In the genomic region with DNA sequence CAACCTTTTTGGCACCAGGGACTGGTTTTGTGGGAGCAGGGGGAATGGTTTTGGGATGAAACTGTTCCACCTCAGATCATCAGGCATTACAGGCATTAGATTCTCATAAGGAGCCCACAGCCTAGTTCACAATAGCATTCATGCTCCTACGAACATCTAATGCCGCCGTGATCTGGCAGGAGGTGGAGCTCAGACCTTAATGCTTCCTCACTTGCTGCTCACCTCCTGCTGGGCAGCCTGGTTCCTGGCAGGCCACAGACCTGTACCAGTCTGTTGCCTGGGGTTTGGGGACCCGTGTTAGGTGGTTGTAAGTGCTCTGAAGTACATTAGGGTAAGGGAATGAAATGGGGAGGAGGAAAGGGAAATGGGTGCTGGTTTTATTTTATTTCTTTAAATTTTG, we compare ENCODE assay signal across 1 cellular context.
TF ChIP-seq lines count a peak whose summit lies in the region.

No MANE protein-coding gene starts in this region.

TF ChIP-seq in HCT116, 20 proteins besides CTCF, POLR2A, EP300 and RAD21 (continued from another document):
- TF ChIP-seq CBX3 (IDR thresholded peaks at IDR 0.05; ENCODE audit: low read depth): no peak
- TF ChIP-seq YY1 (IDR thresholded peaks at IDR 0.05; ENCODE audit: extremely low read depth, insufficient replicate concordance, low read depth, low read length): no peak
- no peak for TF ChIP-seq CEBPB (IDR thresholded peaks at IDR 0.05; ENCODE audit: low read depth)
- TF ChIP-seq TCF7L2 (IDR thresholded peaks at IDR 0.05; ENCODE audit: borderline replicate concordance, extremely low read depth, insufficient read depth, insufficient read length): no peak
- TF ChIP-seq ZNF274 (IDR thresholded peaks at IDR 0.05; ENCODE audit: low read depth, low read length): no peak
- no peak for TF ChIP-seq SP1 (IDR thresholded peaks at IDR 0.05; ENCODE audit: low read depth)
- TF ChIP-seq ZBTB33 (IDR thresholded peaks at IDR 0.05; ENCODE audit: extremely low read depth, insufficient replicate concordance, low read length): no peak
- TF ChIP-seq EZH2 (IDR thresholded peaks at IDR 0.05): no peak
